1 cellular context compared by ENCODE assay signal in genomic region chr1:155308493-155309422, GRCh38.
TF ChIP-seq lines count a peak whose summit lies in the region.

Gene FDPS (plus strand): TSS chr1:155308866. CDS start chr1:155309790, 924 bp downstream.

TF ChIP-seq in HepG2, 621 proteins besides CTCF, POLR2A, EP300 and RAD21 (continued from another document and continues in another):
- peak; percentile 48; the same call in 1 of the 2 replicates for TF ChIP-seq ZBED4 (CRISPR knock-in tag; IDR thresholded peaks at IDR 0.05; ENCODE audit: borderline replicate concordance)
- 0 out of 2 replicates have a peak, but pooled peaks have one; percentile 38 for TF ChIP-seq TMF1 (CRISPR knock-in tag; IDR thresholded peaks at IDR 0.05; ENCODE audit: low read depth)
- peak; percentile 88 for TF ChIP-seq POLR2G (IDR thresholded peaks at IDR 0.05; ENCODE audit: low read depth, low read length)
- TF ChIP-seq LCORL (IDR thresholded peaks at IDR 0.05), result no peak
- TF ChIP-seq LCORL (CRISPR knock-in tag; IDR thresholded peaks at IDR 0.05), result peak; percentile 72; the same call in 1 of the 2 replicates
- no peak for TF ChIP-seq RORA (CRISPR knock-in tag; IDR thresholded peaks at IDR 0.05)
- TF ChIP-seq ZSCAN30 (CRISPR knock-in tag; IDR thresholded peaks at IDR 0.05), result peak; percentile 86; the same call in 1 of the 2 replicates
- no peak for TF ChIP-seq NFIC (IDR thresholded peaks at IDR 0.05; ENCODE audit: low read length)
- TF ChIP-seq ZNF331 (CRISPR knock-in tag; IDR thresholded peaks at IDR 0.05), result peak; percentile 8; the same call in 1 of the 2 replicates
- no peak; the same call in 1 of the 2 replicates for TF ChIP-seq PAWR (CRISPR knock-in tag; IDR thresholded peaks at IDR 0.05; ENCODE audit: borderline replicate concordance)
- peak; percentile 94 for TF ChIP-seq E2F1 (CRISPR knock-in tag; IDR thresholded peaks at IDR 0.05)
- peak; percentile 56; the same call in 1 of the 2 replicates for TF ChIP-seq MYC (CRISPR knock-in tag; IDR thresholded peaks at IDR 0.05; ENCODE audit: borderline replicate concordance)
- no peak for TF ChIP-seq MLLT10 (CRISPR knock-in tag; IDR thresholded peaks at IDR 0.05)
- TF ChIP-seq FUBP1 (CRISPR knock-in tag; IDR thresholded peaks at IDR 0.05; ENCODE audit: borderline replicate concordance), result no peak; the same call in 1 of the 2 replicates
- TF ChIP-seq BHLHE40 (IDR thresholded peaks at IDR 0.05; ENCODE audit: low read length), result peak; percentile 50; the same call in 1 of the 2 replicates
- TF ChIP-seq SATB2 (CRISPR knock-in tag; IDR thresholded peaks at IDR 0.05), result 0 out of 2 replicates have a peak, but pooled peaks have one; percentile 26
- TF ChIP-seq RERE (CRISPR knock-in tag; IDR thresholded peaks at IDR 0.05; ENCODE audit: low read depth), result 0 out of 2 replicates have a peak, but pooled peaks have one; percentile 6
- no peak; the same call in 1 of the 2 replicates for TF ChIP-seq FOXO1 (CRISPR knock-in tag; IDR thresholded peaks at IDR 0.05)
- TF ChIP-seq NFAT5 (CRISPR knock-in tag; IDR thresholded peaks at IDR 0.05), result peak; percentile 77; the same call in 1 of the 2 replicates
- peak; percentile 61; the same call in 1 of the 2 replicates for TF ChIP-seq ZNF230 (CRISPR knock-in tag; IDR thresholded peaks at IDR 0.05)
- TF ChIP-seq AGO1 (IDR thresholded peaks at IDR 0.05; ENCODE audit: low read depth, low read length, poor library complexity, severe bottlenecking), result no peak
- peak; percentile 49; the same call in 1 of the 2 replicates for TF ChIP-seq ZNF124 (CRISPR knock-in tag; IDR thresholded peaks at IDR 0.05)
- TF ChIP-seq RFX1 (IDR thresholded peaks at IDR 0.05), result no peak
- peak; percentile 78 for TF ChIP-seq PHF20 (CRISPR knock-in tag; IDR thresholded peaks at IDR 0.05)
- no peak for TF ChIP-seq MAFF (IDR thresholded peaks at IDR 0.05; ENCODE audit: low read depth, low read length)
- TF ChIP-seq MXD4 (CRISPR knock-in tag; IDR thresholded peaks at IDR 0.05), result peak; percentile 30; the same call in 1 of the 2 replicates
- TF ChIP-seq ARID3A (IDR thresholded peaks at IDR 0.05; ENCODE audit: low read depth, low read length), result 0 out of 2 replicates have a peak, but pooled peaks have one; percentile 40
- TF ChIP-seq YEATS2 (CRISPR knock-in tag; IDR thresholded peaks at IDR 0.05; ENCODE audit: borderline replicate concordance), result peak; percentile 90
- TF ChIP-seq ZNF589 (CRISPR knock-in tag; conservative IDR thresholded peaks at IDR 0.05), result no peak; the same call in 1 of the 2 replicates
- TF ChIP-seq ZNF770 (CRISPR knock-in tag; IDR thresholded peaks at IDR 0.05), result no peak
- TF ChIP-seq ZNF552 (CRISPR knock-in tag; IDR thresholded peaks at IDR 0.05; ENCODE audit: borderline replicate concordance), result no peak; the same call in 1 of the 2 replicates
- TF ChIP-seq ZFP91 (CRISPR knock-in tag; IDR thresholded peaks at IDR 0.05; ENCODE audit: borderline replicate concordance), result peak; percentile 75
